In the genomic region with DNA sequence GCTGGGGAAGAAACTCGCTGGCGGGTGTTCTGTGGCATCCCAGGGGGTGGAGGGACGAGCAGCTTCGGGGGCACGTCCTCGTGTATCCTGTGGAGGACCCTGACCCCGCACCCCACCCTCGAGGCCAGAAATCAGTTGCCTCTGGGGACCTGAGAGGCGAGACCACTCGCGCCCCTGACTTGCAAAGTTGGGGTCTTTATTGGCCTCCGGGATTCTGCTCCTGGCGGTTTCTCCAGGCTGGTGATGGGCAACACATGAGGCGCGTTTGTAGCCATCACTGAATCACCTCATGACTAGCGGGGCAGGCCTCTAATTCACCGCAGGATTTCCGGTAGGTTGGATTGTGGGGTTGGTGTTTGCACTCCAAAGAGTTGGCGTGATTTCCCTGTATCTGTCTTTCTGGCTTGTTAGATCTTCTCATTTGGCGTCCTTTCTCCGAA, we compare ENCODE assay signal across 8 cellular contexts. TPM values are rescaled to one million over a fixed set of nuclear protein-coding genes. Genes with fewer than 3 reads are reported as not detected.
DNase-seq lines count a peak whose midpoint lies in the region; ATAC-seq and TF ChIP-seq lines count a peak whose summit lies in the region.
"Not testable (repeated sequence)": the region's sequence is repeated elsewhere in the genome, so short reads cannot be mapped to it uniquely, and the experiment has no call there.

No MANE protein-coding gene starts in this region.

- H3F3A ChIP-seq in smooth muscle cell (ENCODE audit: low read depth), result not testable (repeated sequence)

- peaks cover 18% of the 10 kb centered on the region for H3K27me3 Mint-ChIP-seq in endodermal cell (ENCODE audit: insufficient read depth)

- not testable (repeated sequence) for H3K9ac ChIP-seq in endodermal cell (ENCODE audit: extremely low read depth, low read length, poor library complexity, severe bottlenecking); smooth muscle cell (ENCODE audit: low read depth)

- peak overlapping the region; percentile 92 for H3K4me2 ChIP-seq in smooth muscle cell

- not testable (repeated sequence) for TF ChIP-seq POLR2A in lower leg skin (IDR thresholded peaks at IDR 0.05)

- H4K20me1 ChIP-seq in smooth muscle cell (ENCODE audit: low read depth), result not testable (repeated sequence)

- not testable (repeated sequence) for H3K79me2 ChIP-seq in smooth muscle cell (ENCODE audit: low read depth)

- H3K27ac ChIP-seq in endodermal cell (ENCODE audit: low read depth, low read length), result not testable (repeated sequence)
- H3K27ac ChIP-seq in smooth muscle cell (ENCODE audit: low read depth), result peak overlapping the region; percentile 38

- H3K9me3 Mint-ChIP-seq in endodermal cell, result not testable (repeated sequence)

- not testable (repeated sequence) for H3K36me3 ChIP-seq in endodermal cell (ENCODE audit: control insufficient read depth, insufficient read depth, low read length); smooth muscle cell (ENCODE audit: low read depth)

- not testable (repeated sequence) for H3K36me3 Mint-ChIP-seq in endodermal cell (ENCODE audit: low read depth)

- H3K9me3 ChIP-seq in endodermal cell (ENCODE audit: control insufficient read depth, low read length); smooth muscle cell (replicated peaks; ENCODE audit: low read depth): not testable (repeated sequence)

- 2 to 8% methylated on average over 5 to 19 of the region's 21 CpGs for WGBS in endodermal cell (ENCODE audit: insufficient coverage in 1 of 2, insufficient read length in 1 of 2), 2 experiments
- WGBS in lower leg skin, 2 donors, result 0 to 1% methylated on average over 10 to 14 of the region's 21 CpGs
- WGBS in smooth muscle cell (ENCODE audit: low lambda C conversion rate), result 3% methylated on average over 10 of the region's 21 CpGs

- peak; percentile 35 for ATAC-seq in GM19452 (IDR thresholded peaks at IDR 0.05; ENCODE audit: unreplicated experiment)

- peak overlapping the region; percentile 60 for H2AFZ ChIP-seq in smooth muscle cell (ENCODE audit: low read depth)

- intact Hi-C loops in lower leg skin (cut with DNase I; ENCODE audit: low total_unique reads), result not testable (repeated sequence)

- not testable (repeated sequence) for H3K4me1 Mint-ChIP-seq in endodermal cell

- peak overlapping the region; percentile 56 for H3K4me3 Mint-ChIP-seq in endodermal cell

- H3K27ac Mint-ChIP-seq in endodermal cell, result peak overlapping the region; percentile 11

- H3K4me1 ChIP-seq in endodermal cell (ENCODE audit: control insufficient read depth, insufficient read depth, low read length); smooth muscle cell (ENCODE audit: low read depth): not testable (repeated sequence)

- H3K4me3 ChIP-seq in endodermal cell (ENCODE audit: low read length) (peak overlapping the region; percentile 86), lower leg skin (ENCODE audit: low read depth, poor library complexity, severe bottlenecking) (peak overlapping the region; percentile 56), smooth muscle cell (peak overlapping the region; percentile 55)

- DNase-seq in AG08395 (ENCODE audit: low spot score), result peak; percentile 1
- peak; percentile 19 for DNase-seq in HS-5 (ENCODE audit: low read depth)
- peak; percentile 72 for DNase-seq in RPMI7951 (ENCODE audit: low read depth)
- peak; percentile 31 for DNase-seq in activated T-cell treated with anti-CD3 and anti-CD28 coated beads, Interleukin-2, amount 50 U/mL, for 1 hour
- DNase-seq in endodermal cell, result peak; percentile 57
- peak; percentile 20 to 87 for DNase-seq in lower leg skin (ENCODE audit: low spot score in 2 of 2)
- DNase-seq in smooth muscle cell (lab: John Stamatoyannopoulos, UW; ENCODE audit: unreplicated experiment), result not testable (repeated sequence)

- not testable (repeated sequence) for H3K27me3 ChIP-seq in endodermal cell (ENCODE audit: control insufficient read depth, insufficient read depth, low read length, poor library complexity, severe bottlenecking); smooth muscle cell (ENCODE audit: low read depth)

- not testable (repeated sequence) for TF ChIP-seq CTCF in endodermal cell (conservative IDR thresholded peaks at IDR 0.05); lower leg skin (IDR thresholded peaks at IDR 0.05); smooth muscle cell (IDR thresholded peaks at IDR 0.05; ENCODE audit: borderline replicate concordance, insufficient read depth, poor library complexity, severe bottlenecking)

RNA-seq across cellular contexts. Expression of gene NBPF8, which starts 0.7 kb away (rescaled TPM):
- total RNA-seq in RPMI7951 (2014; rRNA removed; shearing (Covaris generic)), result 3.9 and 5.2 TPM in 2 replicates
- total RNA-seq in endodermal cell (10 to 100 TPM; 15.8 to 21.5 TPM), lower leg skin (10 to 100 TPM in 1 of 4 donors, 1 to 10 TPM in 3; 4.9 to 11.4 (median 7.9) TPM), smooth muscle cell (16.7 and 21.9 TPM in 2 replicates)
- 8.4 TPM for polyA plus RNA-seq in endodermal cell (2013, experiment 1 of 2)
- 8.4 TPM for polyA plus RNA-seq in endodermal cell (2013, experiment 2 of 2)
- polyA plus RNA-seq in smooth muscle cell, result 7.2 and 7.7 TPM in 2 replicates
